ENCODE assay signal across 7 cellular contexts in genomic region chr19:49473501-49473867, GRCh38. TPM values are rescaled to one million over a fixed set of nuclear protein-coding genes. Genes with fewer than 3 reads are reported as not detected.
A peak's percentile ranks its signal among the peaks of the same experiment; 100 is the strongest.
DNase-seq lines count a peak whose midpoint lies in the region; ATAC-seq and TF ChIP-seq lines count a peak whose summit lies in the region.
"Not testable (repeated sequence)": the region's sequence is repeated elsewhere in the genome, so short reads cannot be mapped to it uniquely, and the experiment has no call there.
"Had no signal": no experiment of that assay in that cellular context is flagged by ENCODE, and none has a peak within 500 bp of the region (broad histone marks: within the 10 kb centered on the region; RNA-seq: fewer than 3 reads in every experiment).

No MANE protein-coding gene starts in this region.

- intact Hi-C loops in CD14-positive monocyte (cut with micrococcal nuclease) = loop anchor here in 1 of 2 donors (5.0 kb wide), 1 partner anchor 204 kb away; the partner anchor contains the start of gene PRMT1

- CTCF ChIA-PET in activated naive CD4-positive, alpha-beta T cell treated with anti-CD3 and anti-CD28 coated beads, Interleukin-2, amount 10 ng/mL, durations not matched to agents 7 days and 5 days (lab: Charles Lee) = interaction anchor here (0.7 to 2.1 kb wide), 19 partner anchors 9 to 210 kb away, joined by 3 to 15 read pairs (median 4); partner anchors contain the start of genes ALDH16A1, PIH1D1 and RPL13A

- peaks cover 11% of the 10 kb centered on the region in 2 donors for H3K36me3 Mint-ChIP-seq in CD14-positive monocyte
- H3K36me3 Mint-ChIP-seq in activated naive CD4-positive, alpha-beta T cell treated with anti-CD3 and anti-CD28 coated beads, Interleukin-2, amount 10 ng/mL, durations not matched to agents 7 days and 5 days = peaks cover 23% of the 10 kb centered on the region
- peaks cover 18 to 28% of the 10 kb centered on the region in 2 donors for H3K36me3 Mint-ChIP-seq in stimulated activated naive B cell treated with anti-CD40 and anti-IgM and Interleukin-4, amounts not matched to agents 10 μg/mL and 1 μg/mL and 100 μg/mL, for 72 hours

- not testable (repeated sequence) for H3K9me3 Mint-ChIP-seq in CD14-positive monocyte; activated naive CD4-positive, alpha-beta T cell treated with anti-CD3 and anti-CD28 coated beads, Interleukin-2, amount 10 ng/mL, durations not matched to agents 7 days and 5 days; stimulated activated naive B cell treated with anti-CD40 and anti-IgM and Interleukin-4, amounts not matched to agents 10 μg/mL and 1 μg/mL and 100 μg/mL, for 72 hours

- H3K4me3 Mint-ChIP-seq in CD14-positive monocyte = peak overlapping the region; percentile 86 to 91
- H3K4me3 Mint-ChIP-seq in activated naive CD4-positive, alpha-beta T cell treated with anti-CD3 and anti-CD28 coated beads, Interleukin-2, amount 10 ng/mL, durations not matched to agents 7 days and 5 days = peak overlapping the region; percentile 89
- peak overlapping the region; percentile 91 to 98 for H3K4me3 Mint-ChIP-seq in stimulated activated naive B cell treated with anti-CD40 and anti-IgM and Interleukin-4, amounts not matched to agents 10 μg/mL and 1 μg/mL and 100 μg/mL, for 72 hours

- H3K4me3 ChIP-seq in OCI-LY3 (ENCODE audit: low read length) (peak overlapping the region; percentile 86), epithelial cell of proximal tubule (ENCODE audit: low read depth, low read length) (peak overlapping the region; percentile 63), mononuclear cell (ENCODE audit: low read length) (peak overlapping the region; percentile 63)

- not testable (repeated sequence) for H3K9me3 ChIP-seq in OCI-LY3 (ENCODE audit: insufficient read depth, low read length); mononuclear cell (ENCODE audit: low read depth, low read length)

- H3K27me3 ChIP-seq in OCI-LY3 (ENCODE audit: low read depth, low read length); mononuclear cell (ENCODE audit: insufficient read depth, low read length): not testable (repeated sequence)

- peak overlapping the region; percentile 88 for H3K9ac ChIP-seq in OCI-LY3 (ENCODE audit: low read length)

- peak overlapping the region; percentile 85 for H3K4me2 ChIP-seq in OCI-LY3 (ENCODE audit: low read length)

- TF ChIP-seq CTCF in CD14-positive monocyte (IDR thresholded peaks at IDR 0.05); OCI-LY3 (IDR thresholded peaks at IDR 0.05; ENCODE audit: low read depth, low read length); epithelial cell of proximal tubule (conservative IDR thresholded peaks at IDR 0.05; ENCODE audit: low read depth, low read length): not testable (repeated sequence)

- DNase-seq in CD14-positive monocyte (ENCODE audit: low spot score); activated naive CD4-positive, alpha-beta T cell treated with anti-CD3 and anti-CD28 coated beads, Interleukin-2, amount 10 ng/mL, durations not matched to agents 7 days and 5 days; epithelial cell of proximal tubule (ENCODE audit: low read depth); stimulated activated naive B cell treated with anti-CD40 and anti-IgM and Interleukin-4, amounts not matched to agents 10 μg/mL and 1 μg/mL and 100 μg/mL, for 72 hours: not testable (repeated sequence)

- H3K4me1 ChIP-seq in OCI-LY3 (ENCODE audit: low read length) (peaks cover 18% of the 10 kb centered on the region), mononuclear cell (ENCODE audit: insufficient read depth, low read length) (peaks cover 80% of the 10 kb centered on the region)

- H3K79me2 ChIP-seq in OCI-LY3 (ENCODE audit: low read length) = not testable (repeated sequence)

- ATAC-seq in stimulated activated naive B cell treated with anti-CD40 and anti-IgM and Interleukin-4, amounts not matched to agents 10 μg/mL and 1 μg/mL and 100 μg/mL, for 72 hours (replicated peaks) = not testable (repeated sequence)

- peak overlapping the region; percentile 97 for H2AFZ ChIP-seq in OCI-LY3 (ENCODE audit: low read depth, low read length)

- H3K27me3 Mint-ChIP-seq in CD14-positive monocyte (ENCODE audit: low read depth in 3 of 3) = peaks cover 2 to 13% (median 6%) of the 10 kb centered on the region in 3 donors
- not testable (repeated sequence) for H3K27me3 Mint-ChIP-seq in activated naive CD4-positive, alpha-beta T cell treated with anti-CD3 and anti-CD28 coated beads, Interleukin-2, amount 10 ng/mL, durations not matched to agents 7 days and 5 days; stimulated activated naive B cell treated with anti-CD40 and anti-IgM and Interleukin-4, amounts not matched to agents 10 μg/mL and 1 μg/mL and 100 μg/mL, for 72 hours

- H3K27ac Mint-ChIP-seq in CD14-positive monocyte = peak overlapping the region in 4 of 7 donors; percentile 5 to 81 (median 25)
- H3K27ac Mint-ChIP-seq in activated naive CD4-positive, alpha-beta T cell treated with anti-CD3 and anti-CD28 coated beads, Interleukin-2, amount 10 ng/mL, durations not matched to agents 7 days and 5 days = peak overlapping the region; percentile 90
- H3K27ac Mint-ChIP-seq in stimulated activated naive B cell treated with anti-CD40 and anti-IgM and Interleukin-4, amounts not matched to agents 10 μg/mL and 1 μg/mL and 100 μg/mL, for 72 hours = peak overlapping the region; percentile 98

- H3K4me1 Mint-ChIP-seq in CD14-positive monocyte = peaks cover 47% of the 10 kb centered on the region
- H3K4me1 Mint-ChIP-seq in activated naive CD4-positive, alpha-beta T cell treated with anti-CD3 and anti-CD28 coated beads, Interleukin-2, amount 10 ng/mL, durations not matched to agents 7 days and 5 days = peaks cover 63% of the 10 kb centered on the region
- H3K4me1 Mint-ChIP-seq in stimulated activated naive B cell treated with anti-CD40 and anti-IgM and Interleukin-4, amounts not matched to agents 10 μg/mL and 1 μg/mL and 100 μg/mL, for 72 hours = peaks cover 46 to 67% of the 10 kb centered on the region in 2 donors

- not testable (repeated sequence) for H3K36me3 ChIP-seq in OCI-LY3 (replicated peaks; ENCODE audit: low read depth, low read length)

- H3K27ac ChIP-seq in OCI-LY3 (ENCODE audit: low read length) = not testable (repeated sequence)

- H4K20me1 ChIP-seq in OCI-LY3 (ENCODE audit: insufficient read depth, low read length) = not testable (repeated sequence)

RNA-seq across cellular contexts. Expression of gene FLT3LG, which starts 0.5 kb away (rescaled TPM):
- 1 to 10 TPM; 5.0 to 6.9 TPM for polyA plus RNA-seq in CD14-positive monocyte
- total RNA-seq in epithelial cell of proximal tubule (0.81 and 2.5 TPM in 2 replicates), mononuclear cell (49.6 TPM)
- polyA plus RNA-seq: neural cell had no signal

RNA-seq across cellular contexts. Expression of gene RPL13A, which starts 13.9 kb away (rescaled TPM):
- polyA plus RNA-seq in CD14-positive monocyte = 100 to 1,000 TPM; 655 to 663 TPM
- 3,343 and 3,374 TPM in 2 replicates for total RNA-seq in epithelial cell of proximal tubule
- total RNA-seq in mononuclear cell = 4,457 TPM

RNA-seq across cellular contexts. Expression of gene ALDH16A1, which starts 20.5 kb away (rescaled TPM):
- polyA plus RNA-seq in CD14-positive monocyte = 10 to 100 TPM; 30.8 to 39.5 TPM
- total RNA-seq in epithelial cell of proximal tubule = 41.5 and 44.9 TPM in 2 replicates
- total RNA-seq in mononuclear cell = 13.7 TPM

RNA-seq across cellular contexts. Expression of gene PIH1D1, which starts 21.9 kb away (rescaled TPM):
- 10 to 100 TPM; 62.3 to 83.9 TPM for polyA plus RNA-seq in CD14-positive monocyte
- total RNA-seq in epithelial cell of proximal tubule (130 and 147 TPM in 2 replicates), mononuclear cell (45.2 TPM)

RNA-seq across cellular contexts. Expression of gene RPS11, which starts 22.8 kb away (rescaled TPM):
- polyA plus RNA-seq in CD14-positive monocyte = 1,000 to 10,000 TPM; 1,103 to 1,481 TPM
- 3,600 and 5,144 TPM in 2 replicates for total RNA-seq in epithelial cell of proximal tubule
- 8,046 TPM for total RNA-seq in mononuclear cell

Comparison
In these comparisons a context has a peak if more than half of its experiments do, and no peak if none do; other contexts are left out.
1. H3K27ac Mint-ChIP-seq: peak in every context shown above with its lines; median percentile 98 in stimulated activated naive B cell treated with anti-CD40 and anti-IgM and Interleukin-4, amounts not matched to agents 10 μg/mL and 1 μg/mL and 100 μg/mL, for 72 hours; 90 in activated naive CD4-positive, alpha-beta T cell treated with anti-CD3 and anti-CD28 coated beads, Interleukin-2, amount 10 ng/mL, durations not matched to agents 7 days and 5 days; 25 in CD14-positive monocyte.
2. RNA of gene FLT3LG, which starts 0.5 kb away (total RNA-seq): 49.6 TPM in mononuclear cell (single experiment); 0.81 to 2.5 TPM in epithelial cell of proximal tubule; every median in the first group is over 10 times any median in the second.
3. Peak in every context shown above with its lines, with median percentiles within 50 percentile points of each other: H3K4me3 Mint-ChIP-seq and H3K4me3 ChIP-seq.